ENCODE assay signal across 15 cellular contexts in the genomic region with DNA sequence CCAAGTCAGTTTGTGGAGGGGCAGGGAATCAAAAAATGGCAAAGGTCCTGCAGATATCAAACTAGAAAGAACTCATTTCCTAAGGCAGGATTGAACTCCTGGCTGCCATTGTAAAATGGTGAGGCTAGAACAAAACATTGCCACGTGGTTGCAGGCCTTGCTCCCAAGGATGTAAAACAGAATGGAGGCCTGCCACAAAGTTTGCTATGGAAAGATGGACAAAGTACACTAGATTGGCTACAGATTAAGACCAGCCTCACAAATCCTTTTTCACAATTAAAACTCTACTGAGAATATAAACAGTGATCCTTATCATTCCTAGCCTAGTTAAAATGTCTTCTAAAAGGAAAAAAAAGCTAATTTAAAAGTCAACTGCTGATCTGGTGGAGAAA. TPM values are rescaled to one million over a fixed set of nuclear protein-coding genes. Genes with fewer than 3 reads are reported as not detected.
A peak's percentile ranks its signal among the peaks of the same experiment; 100 is the strongest.
DNase-seq lines count a peak whose midpoint lies in the region; ATAC-seq and TF ChIP-seq lines count a peak whose summit lies in the region.
"Had no signal": no experiment of that assay in that cellular context is flagged by ENCODE, and none has a peak within 500 bp of the region (broad histone marks: within the 10 kb centered on the region; RNA-seq: fewer than 3 reads in every experiment).

No MANE protein-coding gene starts in this region.

- peaks cover 69% of the 10 kb centered on the region for H3K79me2 ChIP-seq in Karpas-422 (ENCODE audit: low read length)

- H3K4me2 ChIP-seq in Karpas-422 (ENCODE audit: low read depth, low read length, poor library complexity, severe bottlenecking) = peak overlapping the region; percentile 83

- intact Hi-C loops in testis (cut with DNase I; ENCODE audit: low total_unique reads) = no loop called here

- WGBS in testis, 2 donors = 61 to 63% methylated on average over 1 of the region's 1 CpG

- no peak overlapping the region for H3K4me3 Mint-ChIP-seq in activated T-cell treated with anti-CD3 and anti-CD28 coated beads, Interleukin-2, amount 50 U/mL, for 24 hours
- H3K4me3 Mint-ChIP-seq: brain, natural killer cell had no signal

- no peaks in the 10 kb centered on the region for H3K27me3 Mint-ChIP-seq in activated T-cell treated with anti-CD3 and anti-CD28 coated beads, Interleukin-2, amount 50 U/mL, for 24 hours
- H3K27me3 Mint-ChIP-seq: brain had no signal

- no peak overlapping the region for H2AFZ ChIP-seq in Karpas-422 (ENCODE audit: low read length)

- H3K4me1 Mint-ChIP-seq in activated T-cell treated with anti-CD3 and anti-CD28 coated beads, Interleukin-2, amount 50 U/mL, for 24 hours (ENCODE audit: low read depth) = peaks cover 25% of the 10 kb centered on the region
- H3K4me1 Mint-ChIP-seq: brain had no signal

- H3K27me3 ChIP-seq in Karpas-422 (ENCODE audit: low read length) (no peaks in the 10 kb centered on the region), iPS-20b (ENCODE audit: insufficient read depth, low read length) (no peaks in the 10 kb centered on the region), testis (no peaks in the 10 kb centered on the region)

- no peaks in the 10 kb centered on the region for H3K9me2 ChIP-seq in Karpas-422 (replicated peaks; ENCODE audit: insufficient read depth, low read length)

- H3K4me3 ChIP-seq in GM12864 (ENCODE audit: low read depth, low read length) = peak overlapping the region; percentile 56; the same call in 1 of the 2 replicates
- peak overlapping the region; percentile 65 for H3K4me3 ChIP-seq in Karpas-422 (ENCODE audit: low read length)
- peak overlapping the region; percentile 0; the same call in 1 of the 2 replicates for H3K4me3 ChIP-seq in iPS-20b (ENCODE audit: low read length)
- H3K4me3 ChIP-seq in testis = no peak overlapping the region

- DNase-seq in GM12864 (ENCODE audit: low read depth) (no peak), Karpas-422 (no peak), testis (no peak), hepatic stellate cell (ENCODE audit: low spot score) (no peak)
- DNase-seq in activated T-cell treated with anti-CD3 and anti-CD28 coated beads, Interleukin-2, amount 50 U/mL, for 24 hours = no peak
- DNase-seq: activated gamma-delta T cell treated with Interleukin-2 at 50 U/mL for 16 hours; hippocampal formation; natural killer cell; NCI-H1436 treated with DMSO at 0.1 percent for 48 hours; NCI-H446; stimulated activated CD4-positive, alpha-beta T cell treated with anti-CD3 and anti-CD28 coated beads, Interleukin-2, amount 100 ng/mL, for 24 hours had no signal

- peaks cover 16% of the 10 kb centered on the region for H3K9me3 ChIP-seq in Karpas-422 (ENCODE audit: low read length)
- H3K9me3 ChIP-seq in iPS-20b (ENCODE audit: insufficient read depth, low read depth, low read length) = peaks cover 22% of the 10 kb centered on the region; the same call in 1 of the 2 replicates
- no peaks in the 10 kb centered on the region for H3K9me3 ChIP-seq in testis

- H3K4me1 ChIP-seq in Karpas-422 (ENCODE audit: low read length) = peaks cover 50% of the 10 kb centered on the region
- H3K4me1 ChIP-seq in iPS-20b (ENCODE audit: insufficient read depth, low read length) = peaks cover 19% of the 10 kb centered on the region; the same call in 1 of the 2 replicates
- H3K4me1 ChIP-seq in testis = no peaks in the 10 kb centered on the region

- H3K9me3 Mint-ChIP-seq in activated T-cell treated with anti-CD3 and anti-CD28 coated beads, Interleukin-2, amount 50 U/mL, for 24 hours = peaks cover 27% of the 10 kb centered on the region

- peaks cover 56% of the 10 kb centered on the region for H3K36me3 Mint-ChIP-seq in activated T-cell treated with anti-CD3 and anti-CD28 coated beads, Interleukin-2, amount 50 U/mL, for 24 hours (ENCODE audit: low read depth)

- H3K27ac ChIP-seq in Karpas-422 (ENCODE audit: low read length) (peak overlapping the region; percentile 99), iPS-20b (ENCODE audit: low read length) (peak overlapping the region; percentile 28), testis (peak overlapping the region; percentile 46 to 55)
- H3K27ac ChIP-seq: VCaP had no signal

- TF ChIP-seq CTCF in GM12864 (IDR thresholded peaks at IDR 0.05; ENCODE audit: low read depth, low read length, missing control alignments) = no peak
- no peak for TF ChIP-seq CTCF in testis (IDR thresholded peaks at IDR 0.05)

- TF ChIP-seq POLR2A in testis (IDR thresholded peaks at IDR 0.05) = no peak

- no peak for ATAC-seq in HG02571 (IDR thresholded peaks at IDR 0.05; ENCODE audit: unreplicated experiment)
- ATAC-seq: natural killer cell had no signal

- peaks cover 19% of the 10 kb centered on the region; the same call in 1 of the 2 replicates for H3K36me3 ChIP-seq in Karpas-422 (ENCODE audit: insufficient read depth, low read length)
- H3K36me3 ChIP-seq in iPS-20b (ENCODE audit: insufficient read depth, low read depth, low read length) = no peaks in the 10 kb centered on the region; the same call in 1 of the 2 replicates
- no peaks in the 10 kb centered on the region for H3K36me3 ChIP-seq in testis (ENCODE audit: low read depth, missing control alignments)

- no peaks in the 10 kb centered on the region for H4K20me1 ChIP-seq in Karpas-422 (ENCODE audit: insufficient read depth, low read depth, low read length)

- H3K27ac Mint-ChIP-seq in activated T-cell treated with anti-CD3 and anti-CD28 coated beads, Interleukin-2, amount 50 U/mL, for 24 hours = no peak overlapping the region
- H3K27ac Mint-ChIP-seq: brain, natural killer cell had no signal

- H3K9ac ChIP-seq in Karpas-422 (ENCODE audit: low read length) (peak overlapping the region; percentile 75), iPS-20b (ENCODE audit: low read depth, low read length) (peak overlapping the region; percentile 35; the same call in 1 of the 2 replicates)

RNA-seq across cellular contexts. Expression of a gene that starts 30.9 kb away (rescaled TPM):
- 53.7 and 87.4 TPM in 2 replicates for total RNA-seq in Karpas-422 (2014; rRNA removed; shearing (Covaris generic); ENCODE audit: low replicate concordance)
- 100 to 1,000 TPM; 136 to 168 TPM for total RNA-seq in testis
- polyA plus RNA-seq in testis (ENCODE audit: insufficient read depth, low read depth, low replicate concordance) = 66.7 TPM

RNA-seq across cellular contexts. Expression of a gene that starts 31.2 kb away (rescaled TPM):
- 68.1 and 161 TPM in 2 replicates for total RNA-seq in Karpas-422 (2014; rRNA removed; shearing (Covaris generic); ENCODE audit: low replicate concordance)
- 100 to 1,000 TPM; 121 to 130 TPM for total RNA-seq in testis
- 94.7 TPM for polyA plus RNA-seq in testis (ENCODE audit: insufficient read depth, low read depth, low replicate concordance)

Comparison
In these comparisons a context has a peak if more than half of its experiments do, and no peak if none do; other contexts are left out.
1. H3K4me3 ChIP-seq: peak in GM12864 (single experiment), Karpas-422 (single experiment) and iPS-20b (single experiment); none in testis (0 of 2).
2. H3K27ac ChIP-seq: peak in every context shown above with its lines; median percentile 99 in Karpas-422; 50 in testis; 28 in iPS-20b.